Comparison of ENCODE assay signal across 1 cellular context in genomic region chr4:176034498-176034897, GRCh38.
TF ChIP-seq lines count a peak whose summit lies in the region.

No MANE protein-coding gene starts in this region.

TF ChIP-seq in WTC11, 78 proteins besides CTCF, POLR2A, EP300 and RAD21 (continued from another document):
- TF ChIP-seq AR (CRISPR knock-in tag; IDR thresholded peaks at IDR 0.05) (no peak), TCF7 (CRISPR knock-in tag; IDR thresholded peaks at IDR 0.05; ENCODE audit: low read depth) (no peak), GRHL2 (CRISPR knock-in tag; IDR thresholded peaks at IDR 0.05; ENCODE audit: insufficient replicate concordance, severe bottlenecking) (no peak), ZNF671 (CRISPR knock-in tag; IDR thresholded peaks at IDR 0.05) (no peak)
- TF ChIP-seq, protein P1, sequence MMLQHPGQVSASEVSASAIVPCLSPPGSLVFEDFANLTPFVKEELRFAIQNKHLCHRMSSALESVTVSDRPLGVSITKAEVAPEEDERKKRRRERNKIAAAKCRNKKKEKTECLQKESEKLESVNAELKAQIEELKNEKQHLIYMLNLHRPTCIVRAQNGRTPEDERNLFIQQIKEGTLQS (CRISPR knock-in tag; conservative IDR thresholded peaks at IDR 0.05): no peak
- TF ChIP-seq, protein P2, sequence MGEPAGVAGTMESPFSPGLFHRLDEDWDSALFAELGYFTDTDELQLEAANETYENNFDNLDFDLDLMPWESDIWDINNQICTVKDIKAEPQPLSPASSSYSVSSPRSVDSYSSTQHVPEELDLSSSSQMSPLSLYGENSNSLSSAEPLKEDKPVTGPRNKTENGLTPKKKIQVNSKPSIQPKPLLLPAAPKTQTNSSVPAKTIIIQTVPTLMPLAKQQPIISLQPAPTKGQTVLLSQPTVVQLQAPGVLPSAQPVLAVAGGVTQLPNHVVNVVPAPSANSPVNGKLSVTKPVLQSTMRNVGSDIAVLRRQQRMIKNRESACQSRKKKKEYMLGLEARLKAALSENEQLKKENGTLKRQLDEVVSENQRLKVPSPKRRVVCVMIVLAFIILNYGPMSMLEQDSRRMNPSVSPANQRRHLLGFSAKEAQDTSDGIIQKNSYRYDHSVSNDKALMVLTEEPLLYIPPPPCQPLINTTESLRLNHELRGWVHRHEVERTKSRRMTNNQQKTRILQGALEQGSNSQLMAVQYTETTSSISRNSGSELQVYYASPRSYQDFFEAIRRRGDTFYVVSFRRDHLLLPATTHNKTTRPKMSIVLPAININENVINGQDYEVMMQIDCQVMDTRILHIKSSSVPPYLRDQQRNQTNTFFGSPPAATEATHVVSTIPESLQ (CRISPR knock-in tag; IDR thresholded peaks at IDR 0.05): no peak
- TF ChIP-seq, protein P3, sequence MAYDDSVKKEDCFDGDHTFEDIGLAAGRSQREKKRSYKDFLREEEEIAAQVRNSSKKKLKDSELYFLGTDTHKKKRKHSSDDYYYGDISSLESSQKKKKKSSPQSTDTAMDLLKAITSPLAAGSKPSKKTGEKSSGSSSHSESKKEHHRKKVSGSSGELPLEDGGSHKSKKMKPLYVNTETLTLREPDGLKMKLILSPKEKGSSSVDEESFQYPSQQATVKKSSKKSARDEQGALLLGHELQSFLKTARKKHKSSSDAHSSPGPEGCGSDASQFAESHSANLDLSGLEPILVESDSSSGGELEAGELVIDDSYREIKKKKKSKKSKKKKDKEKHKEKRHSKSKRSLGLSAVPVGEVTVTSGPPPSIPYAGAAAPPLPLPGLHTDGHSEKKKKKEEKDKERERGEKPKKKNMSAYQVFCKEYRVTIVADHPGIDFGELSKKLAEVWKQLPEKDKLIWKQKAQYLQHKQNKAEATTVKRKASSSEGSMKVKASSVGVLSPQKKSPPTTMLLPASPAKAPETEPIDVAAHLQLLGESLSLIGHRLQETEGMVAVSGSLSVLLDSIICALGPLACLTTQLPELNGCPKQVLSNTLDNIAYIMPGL (CRISPR knock-in tag; IDR thresholded peaks at IDR 0.05): no peak
